1 cellular context compared by ENCODE assay signal in the genomic region with DNA sequence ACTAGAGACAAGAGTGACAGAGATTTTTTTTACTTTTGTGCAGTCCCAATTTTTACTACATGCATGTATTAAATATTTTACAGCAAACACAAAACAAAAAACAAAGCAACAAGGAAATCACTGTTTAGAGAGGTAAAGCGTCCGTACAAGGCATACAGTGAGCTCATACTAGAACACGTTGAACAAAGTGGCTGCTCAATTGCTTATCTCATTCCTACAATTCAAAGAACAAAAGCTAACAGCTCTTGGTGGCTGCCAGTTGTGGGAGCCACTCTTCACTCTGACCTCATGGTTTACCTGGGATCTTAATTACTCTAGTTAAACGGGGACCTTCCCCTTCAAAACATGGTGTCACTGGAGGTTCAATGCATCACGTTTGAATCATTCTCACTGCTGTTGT.
TF ChIP-seq lines count a peak whose summit lies in the region.

No MANE protein-coding gene starts in this region.

TF ChIP-seq in H1, 55 proteins besides CTCF, POLR2A, EP300 and RAD21:
- TF ChIP-seq, protein P1, sequence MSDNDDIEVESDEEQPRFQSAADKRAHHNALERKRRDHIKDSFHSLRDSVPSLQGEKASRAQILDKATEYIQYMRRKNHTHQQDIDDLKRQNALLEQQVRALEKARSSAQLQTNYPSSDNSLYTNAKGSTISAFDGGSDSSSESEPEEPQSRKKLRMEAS (IDR thresholded peaks at IDR 0.05): no peak
- TF ChIP-seq CEBPB (IDR thresholded peaks at IDR 0.05; ENCODE audit: low read depth, low read length) (no peak), HDAC6 (IDR thresholded peaks at IDR 0.05; ENCODE audit: low read depth, low read length) (no peak), ASH2L (IDR thresholded peaks at IDR 0.05; ENCODE audit: low read length) (no peak), TEAD4 (IDR thresholded peaks at IDR 0.05; ENCODE audit: low read depth, low read length) (no peak), KDM5A (IDR thresholded peaks at IDR 0.05; ENCODE audit: low read length) (no peak), BRCA1 (IDR thresholded peaks at IDR 0.05; ENCODE audit: low read depth, low read length) (no peak), SIN3A (conservative IDR thresholded peaks at IDR 0.05 in 1 of 2, IDR thresholded peaks at IDR 0.05 in 1 of 2; ENCODE audit: low read depth in 1 of 2, low read length in 2 of 2) (no peak), ZNF274 (IDR thresholded peaks at IDR 0.05; ENCODE audit: borderline replicate concordance, extremely low read depth, low read length) (no peak), FOSL1 (IDR thresholded peaks at IDR 0.05; ENCODE audit: insufficient read depth, low read depth, low read length) (no peak), KDM1A (IDR thresholded peaks at IDR 0.05; ENCODE audit: borderline replicate concordance, low read length) (no peak), RBBP5 (IDR thresholded peaks at IDR 0.05; ENCODE audit: borderline replicate concordance, low read depth, low read length) (no peak), BACH1 (IDR thresholded peaks at IDR 0.05; ENCODE audit: low read length) (no peak), EZH2 (IDR thresholded peaks at IDR 0.05; ENCODE audit: low read depth, low read length, severe bottlenecking) (no peak), SP1 (IDR thresholded peaks at IDR 0.05; ENCODE audit: low read depth, low read length) (no peak), CREB1 (IDR thresholded peaks at IDR 0.05) (no peak)
- TF ChIP-seq, protein P2, sequence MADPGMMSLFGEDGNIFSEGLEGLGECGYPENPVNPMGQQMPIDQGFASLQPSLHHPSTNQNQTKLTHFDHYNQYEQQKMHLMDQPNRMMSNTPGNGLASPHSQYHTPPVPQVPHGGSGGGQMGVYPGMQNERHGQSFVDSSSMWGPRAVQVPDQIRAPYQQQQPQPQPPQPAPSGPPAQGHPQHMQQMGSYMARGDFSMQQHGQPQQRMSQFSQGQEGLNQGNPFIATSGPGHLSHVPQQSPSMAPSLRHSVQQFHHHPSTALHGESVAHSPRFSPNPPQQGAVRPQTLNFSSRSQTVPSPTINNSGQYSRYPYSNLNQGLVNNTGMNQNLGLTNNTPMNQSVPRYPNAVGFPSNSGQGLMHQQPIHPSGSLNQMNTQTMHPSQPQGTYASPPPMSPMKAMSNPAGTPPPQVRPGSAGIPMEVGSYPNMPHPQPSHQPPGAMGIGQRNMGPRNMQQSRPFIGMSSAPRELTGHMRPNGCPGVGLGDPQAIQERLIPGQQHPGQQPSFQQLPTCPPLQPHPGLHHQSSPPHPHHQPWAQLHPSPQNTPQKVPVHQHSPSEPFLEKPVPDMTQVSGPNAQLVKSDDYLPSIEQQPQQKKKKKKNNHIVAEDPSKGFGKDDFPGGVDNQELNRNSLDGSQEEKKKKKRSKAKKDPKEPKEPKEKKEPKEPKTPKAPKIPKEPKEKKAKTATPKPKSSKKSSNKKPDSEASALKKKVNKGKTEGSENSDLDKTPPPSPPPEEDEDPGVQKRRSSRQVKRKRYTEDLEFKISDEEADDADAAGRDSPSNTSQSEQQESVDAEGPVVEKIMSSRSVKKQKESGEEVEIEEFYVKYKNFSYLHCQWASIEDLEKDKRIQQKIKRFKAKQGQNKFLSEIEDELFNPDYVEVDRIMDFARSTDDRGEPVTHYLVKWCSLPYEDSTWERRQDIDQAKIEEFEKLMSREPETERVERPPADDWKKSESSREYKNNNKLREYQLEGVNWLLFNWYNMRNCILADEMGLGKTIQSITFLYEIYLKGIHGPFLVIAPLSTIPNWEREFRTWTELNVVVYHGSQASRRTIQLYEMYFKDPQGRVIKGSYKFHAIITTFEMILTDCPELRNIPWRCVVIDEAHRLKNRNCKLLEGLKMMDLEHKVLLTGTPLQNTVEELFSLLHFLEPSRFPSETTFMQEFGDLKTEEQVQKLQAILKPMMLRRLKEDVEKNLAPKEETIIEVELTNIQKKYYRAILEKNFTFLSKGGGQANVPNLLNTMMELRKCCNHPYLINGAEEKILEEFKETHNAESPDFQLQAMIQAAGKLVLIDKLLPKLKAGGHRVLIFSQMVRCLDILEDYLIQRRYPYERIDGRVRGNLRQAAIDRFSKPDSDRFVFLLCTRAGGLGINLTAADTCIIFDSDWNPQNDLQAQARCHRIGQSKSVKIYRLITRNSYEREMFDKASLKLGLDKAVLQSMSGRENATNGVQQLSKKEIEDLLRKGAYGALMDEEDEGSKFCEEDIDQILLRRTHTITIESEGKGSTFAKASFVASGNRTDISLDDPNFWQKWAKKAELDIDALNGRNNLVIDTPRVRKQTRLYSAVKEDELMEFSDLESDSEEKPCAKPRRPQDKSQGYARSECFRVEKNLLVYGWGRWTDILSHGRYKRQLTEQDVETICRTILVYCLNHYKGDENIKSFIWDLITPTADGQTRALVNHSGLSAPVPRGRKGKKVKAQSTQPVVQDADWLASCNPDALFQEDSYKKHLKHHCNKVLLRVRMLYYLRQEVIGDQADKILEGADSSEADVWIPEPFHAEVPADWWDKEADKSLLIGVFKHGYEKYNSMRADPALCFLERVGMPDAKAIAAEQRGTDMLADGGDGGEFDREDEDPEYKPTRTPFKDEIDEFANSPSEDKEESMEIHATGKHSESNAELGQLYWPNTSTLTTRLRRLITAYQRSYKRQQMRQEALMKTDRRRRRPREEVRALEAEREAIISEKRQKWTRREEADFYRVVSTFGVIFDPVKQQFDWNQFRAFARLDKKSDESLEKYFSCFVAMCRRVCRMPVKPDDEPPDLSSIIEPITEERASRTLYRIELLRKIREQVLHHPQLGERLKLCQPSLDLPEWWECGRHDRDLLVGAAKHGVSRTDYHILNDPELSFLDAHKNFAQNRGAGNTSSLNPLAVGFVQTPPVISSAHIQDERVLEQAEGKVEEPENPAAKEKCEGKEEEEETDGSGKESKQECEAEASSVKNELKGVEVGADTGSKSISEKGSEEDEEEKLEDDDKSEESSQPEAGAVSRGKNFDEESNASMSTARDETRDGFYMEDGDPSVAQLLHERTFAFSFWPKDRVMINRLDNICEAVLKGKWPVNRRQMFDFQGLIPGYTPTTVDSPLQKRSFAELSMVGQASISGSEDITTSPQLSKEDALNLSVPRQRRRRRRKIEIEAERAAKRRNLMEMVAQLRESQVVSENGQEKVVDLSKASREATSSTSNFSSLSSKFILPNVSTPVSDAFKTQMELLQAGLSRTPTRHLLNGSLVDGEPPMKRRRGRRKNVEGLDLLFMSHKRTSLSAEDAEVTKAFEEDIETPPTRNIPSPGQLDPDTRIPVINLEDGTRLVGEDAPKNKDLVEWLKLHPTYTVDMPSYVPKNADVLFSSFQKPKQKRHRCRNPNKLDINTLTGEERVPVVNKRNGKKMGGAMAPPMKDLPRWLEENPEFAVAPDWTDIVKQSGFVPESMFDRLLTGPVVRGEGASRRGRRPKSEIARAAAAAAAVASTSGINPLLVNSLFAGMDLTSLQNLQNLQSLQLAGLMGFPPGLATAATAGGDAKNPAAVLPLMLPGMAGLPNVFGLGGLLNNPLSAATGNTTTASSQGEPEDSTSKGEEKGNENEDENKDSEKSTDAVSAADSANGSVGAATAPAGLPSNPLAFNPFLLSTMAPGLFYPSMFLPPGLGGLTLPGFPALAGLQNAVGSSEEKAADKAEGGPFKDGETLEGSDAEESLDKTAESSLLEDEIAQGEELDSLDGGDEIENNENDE (IDR thresholded peaks at IDR 0.05; ENCODE audit: insufficient replicate concordance, low read length): no peak
- TF ChIP-seq, protein P3, sequence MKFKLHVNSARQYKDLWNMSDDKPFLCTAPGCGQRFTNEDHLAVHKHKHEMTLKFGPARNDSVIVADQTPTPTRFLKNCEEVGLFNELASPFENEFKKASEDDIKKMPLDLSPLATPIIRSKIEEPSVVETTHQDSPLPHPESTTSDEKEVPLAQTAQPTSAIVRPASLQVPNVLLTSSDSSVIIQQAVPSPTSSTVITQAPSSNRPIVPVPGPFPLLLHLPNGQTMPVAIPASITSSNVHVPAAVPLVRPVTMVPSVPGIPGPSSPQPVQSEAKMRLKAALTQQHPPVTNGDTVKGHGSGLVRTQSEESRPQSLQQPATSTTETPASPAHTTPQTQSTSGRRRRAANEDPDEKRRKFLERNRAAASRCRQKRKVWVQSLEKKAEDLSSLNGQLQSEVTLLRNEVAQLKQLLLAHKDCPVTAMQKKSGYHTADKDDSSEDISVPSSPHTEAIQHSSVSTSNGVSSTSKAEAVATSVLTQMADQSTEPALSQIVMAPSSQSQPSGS (IDR thresholded peaks at IDR 0.05; ENCODE audit: low read length): no peak
